Comparison of ENCODE assay signal across 8 cellular contexts in genomic region chr9:113853333-113853732, GRCh38. TPM values are rescaled to one million over a fixed set of nuclear protein-coding genes. Genes with fewer than 3 reads are reported as not detected.
DNase-seq lines count a peak whose midpoint lies in the region; ATAC-seq, FAIRE-seq and TF ChIP-seq lines count a peak whose summit lies in the region.

No MANE protein-coding gene starts in this region.

- no peak for ATAC-seq in HG03280 (IDR thresholded peaks at IDR 0.05; ENCODE audit: unreplicated experiment)

- TF ChIP-seq CTCF in WERI-Rb-1 (IDR thresholded peaks at IDR 0.05; ENCODE audit: low read depth, low read length) (peak; percentile 81), kidney (IDR thresholded peaks at IDR 0.05; ENCODE audit: borderline replicate concordance, extremely low read depth, insufficient read depth) (peak; percentile 65)

- DNase-seq in AML-193 (lab: John Stamatoyannopoulos, UW) (peak; percentile 3 to 14), H7 (peak; percentile 61), WERI-Rb-1 (peak; percentile 27), kidney (no peak), inferior parietal cortex (ENCODE audit: extremely low spot score) (no peak), hypothalamus (lab: John Stamatoyannopoulos, UW) (no peak), NCI-H2107 (lab: John Stamatoyannopoulos, UW) (no peak)

- FAIRE-seq in kidney (lab: Jason Lieb, UNC) = peak; percentile 29

- H3K4me1 ChIP-seq in kidney (ENCODE audit: control insufficient read depth in 1 of 2, insufficient read depth in 1 of 2, low read depth in 1 of 2, low read length in 2 of 2) = peaks cover 0 to 3% of the 10 kb centered on the region in 2 donors

- intact Hi-C loops in kidney (cut with DNase I) = no loop called here

- no peak overlapping the region for H3K4me3 ChIP-seq in H7 (ENCODE audit: insufficient read depth, low read depth, low read length)
- no peak overlapping the region for H3K4me3 ChIP-seq in WERI-Rb-1 (ENCODE audit: low read depth, low read length)
- no peak overlapping the region for H3K4me3 ChIP-seq in kidney (ENCODE audit: low read length in 2 of 2)

- H3K9me3 ChIP-seq in WERI-Rb-1 (ENCODE audit: severe bottlenecking) (peaks cover 19% of the 10 kb centered on the region), kidney (ENCODE audit: control insufficient read depth in 1 of 2, low read length in 2 of 2) (no peaks in the 10 kb centered on the region)

- H3K36me3 ChIP-seq in H7 (replicated peaks; ENCODE audit: control insufficient read depth, insufficient read depth, low read length) (no peaks in the 10 kb centered on the region), WERI-Rb-1 (no peaks in the 10 kb centered on the region), kidney (ENCODE audit: control insufficient read depth in 1 of 2, insufficient read depth in 2 of 2, low read length in 2 of 2) (no peaks in the 10 kb centered on the region)

- H3K27ac ChIP-seq in WERI-Rb-1 = no peak overlapping the region
- no peak overlapping the region for H3K27ac ChIP-seq in kidney (ENCODE audit: low read depth in 2 of 2, low read length in 2 of 2)

- H3K27me3 ChIP-seq in H7 (ENCODE audit: control insufficient read depth, insufficient read depth, low read length) (no peaks in the 10 kb centered on the region), WERI-Rb-1 (ENCODE audit: insufficient read depth, low read depth, severe bottlenecking) (peaks cover 15% of the 10 kb centered on the region)

- no peak overlapping the region for H3K9ac ChIP-seq in kidney (ENCODE audit: low read length in 2 of 2)

RNA-seq across cellular contexts. Expression of gene ZNF618, which starts 22.8 kb away (rescaled TPM):
- total RNA-seq in H7 (2014; rRNA removed; shearing (Covaris generic)) = 6.1 and 6.6 TPM in 2 replicates
- 31.9 TPM for total RNA-seq in kidney
- 5.6 TPM for polyA plus RNA-seq in kidney (ENCODE audit: insufficient read depth, low read depth, low replicate concordance)

Comparison
In these comparisons a context has a peak if more than half of its experiments do, and no peak if none do; other contexts are left out.
1. DNase-seq: peak in AML-193 (2 of 2), H7 (single experiment) and WERI-Rb-1 (single experiment); none in kidney (single experiment), inferior parietal cortex (single experiment), hypothalamus (0 of 51) and NCI-H2107 (single experiment).